2 cellular contexts compared by ENCODE assay signal in genomic region chr6:137573739-137574138, GRCh38.
TF ChIP-seq lines count a peak whose summit lies in the region.

No MANE protein-coding gene starts in this region.

TF ChIP-seq in GM23338, 12 proteins besides CTCF, POLR2A, EP300 and RAD21 (continued from another document):
- TF ChIP-seq ZNF331 (CRISPR knock-in tag; IDR thresholded peaks at IDR 0.05; ENCODE audit: low read depth) (no peak), ZNF114 (CRISPR knock-in tag; IDR thresholded peaks at IDR 0.05) (no peak), NANOG (IDR thresholded peaks at IDR 0.05; ENCODE audit: borderline replicate concordance) (no peak), CREB1 (CRISPR knock-in tag; IDR thresholded peaks at IDR 0.05; ENCODE audit: low read depth) (no peak), ZNF462 (CRISPR knock-in tag; IDR thresholded peaks at IDR 0.05) (no peak)

TF ChIP-seq in H1, 55 proteins besides CTCF, POLR2A, EP300 and RAD21 (continued from another document):
- TF ChIP-seq KDM1A (IDR thresholded peaks at IDR 0.05; ENCODE audit: borderline replicate concordance, low read length), result 0 out of 2 replicates have a peak, but pooled peaks have one; percentile 50
